In genomic region chr6:61558796-61559195, GRCh38 we compare ENCODE assay signal across 3 cellular contexts.
TF ChIP-seq lines count a peak whose summit lies in the region.

No MANE protein-coding gene starts in this region.

TF ChIP-seq in A549, 52 proteins besides CTCF, POLR2A, EP300 and RAD21 (continued from another document):
- TF ChIP-seq, protein P1, sequence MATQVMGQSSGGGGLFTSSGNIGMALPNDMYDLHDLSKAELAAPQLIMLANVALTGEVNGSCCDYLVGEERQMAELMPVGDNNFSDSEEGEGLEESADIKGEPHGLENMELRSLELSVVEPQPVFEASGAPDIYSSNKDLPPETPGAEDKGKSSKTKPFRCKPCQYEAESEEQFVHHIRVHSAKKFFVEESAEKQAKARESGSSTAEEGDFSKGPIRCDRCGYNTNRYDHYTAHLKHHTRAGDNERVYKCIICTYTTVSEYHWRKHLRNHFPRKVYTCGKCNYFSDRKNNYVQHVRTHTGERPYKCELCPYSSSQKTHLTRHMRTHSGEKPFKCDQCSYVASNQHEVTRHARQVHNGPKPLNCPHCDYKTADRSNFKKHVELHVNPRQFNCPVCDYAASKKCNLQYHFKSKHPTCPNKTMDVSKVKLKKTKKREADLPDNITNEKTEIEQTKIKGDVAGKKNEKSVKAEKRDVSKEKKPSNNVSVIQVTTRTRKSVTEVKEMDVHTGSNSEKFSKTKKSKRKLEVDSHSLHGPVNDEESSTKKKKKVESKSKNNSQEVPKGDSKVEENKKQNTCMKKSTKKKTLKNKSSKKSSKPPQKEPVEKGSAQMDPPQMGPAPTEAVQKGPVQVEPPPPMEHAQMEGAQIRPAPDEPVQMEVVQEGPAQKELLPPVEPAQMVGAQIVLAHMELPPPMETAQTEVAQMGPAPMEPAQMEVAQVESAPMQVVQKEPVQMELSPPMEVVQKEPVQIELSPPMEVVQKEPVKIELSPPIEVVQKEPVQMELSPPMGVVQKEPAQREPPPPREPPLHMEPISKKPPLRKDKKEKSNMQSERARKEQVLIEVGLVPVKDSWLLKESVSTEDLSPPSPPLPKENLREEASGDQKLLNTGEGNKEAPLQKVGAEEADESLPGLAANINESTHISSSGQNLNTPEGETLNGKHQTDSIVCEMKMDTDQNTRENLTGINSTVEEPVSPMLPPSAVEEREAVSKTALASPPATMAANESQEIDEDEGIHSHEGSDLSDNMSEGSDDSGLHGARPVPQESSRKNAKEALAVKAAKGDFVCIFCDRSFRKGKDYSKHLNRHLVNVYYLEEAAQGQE (IDR thresholded peaks at IDR 0.05): peak; percentile 24; the same call in 1 of the 2 replicates

TF ChIP-seq in HEK293, 187 proteins besides CTCF, POLR2A, EP300 and RAD21 (continued from another document):
- TF ChIP-seq, protein P1 (tag by site-specific recombination; IDR thresholded peaks at IDR 0.05): peak; percentile 68

TF ChIP-seq in GM12878, 131 proteins besides CTCF, POLR2A, EP300 and RAD21 (continued from another document):
- no peak for TF ChIP-seq E2F8 (IDR thresholded peaks at IDR 0.05; ENCODE audit: low read depth, partially characterized antibody)
